Comparison of ENCODE assay signal across 8 cellular contexts in the genomic region with DNA sequence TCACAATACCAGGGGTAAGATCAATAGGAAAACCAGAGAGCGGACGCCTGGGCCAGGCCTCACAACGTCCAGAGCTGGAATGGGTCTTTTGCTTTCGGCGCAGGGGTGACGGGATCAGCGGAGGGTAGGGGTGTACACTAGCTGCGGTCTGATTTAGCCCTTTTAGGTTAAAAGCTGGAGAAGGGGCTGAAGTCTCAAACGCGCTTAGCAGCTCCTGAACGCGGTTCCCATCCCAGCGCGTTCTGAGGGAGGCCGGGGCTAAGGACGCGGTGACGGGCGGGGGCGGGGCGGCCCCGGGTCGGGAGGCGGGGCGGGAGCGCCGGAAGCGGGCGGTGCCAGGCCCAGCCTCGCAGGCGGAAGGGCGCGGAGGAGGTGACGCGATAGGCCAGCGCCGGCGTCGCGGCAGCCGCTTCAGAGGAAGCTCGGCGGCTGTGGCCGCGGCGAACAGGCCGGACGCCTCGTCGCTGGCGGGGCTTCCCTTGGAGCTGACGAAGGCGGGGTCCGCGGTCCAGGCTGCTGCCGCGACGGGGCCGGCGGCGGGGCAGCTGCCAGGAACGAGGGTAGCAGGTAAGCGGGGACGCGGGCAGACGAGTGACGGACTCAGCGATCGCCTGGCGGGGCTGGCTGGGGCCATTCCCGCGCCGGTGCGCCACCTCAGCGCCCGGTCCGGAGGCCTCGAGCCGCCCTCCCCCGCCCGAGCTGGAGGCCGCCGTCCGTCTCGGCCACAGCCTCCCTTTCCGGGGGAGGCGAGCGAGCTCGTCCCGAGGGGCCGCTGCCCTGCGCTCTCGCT. TPM values are rescaled to one million over a fixed set of nuclear protein-coding genes. Genes with fewer than 3 reads are reported as not detected.
DNase-seq lines count a peak whose midpoint lies in the region; ATAC-seq and TF ChIP-seq lines count a peak whose summit lies in the region.

A gene with protein sequence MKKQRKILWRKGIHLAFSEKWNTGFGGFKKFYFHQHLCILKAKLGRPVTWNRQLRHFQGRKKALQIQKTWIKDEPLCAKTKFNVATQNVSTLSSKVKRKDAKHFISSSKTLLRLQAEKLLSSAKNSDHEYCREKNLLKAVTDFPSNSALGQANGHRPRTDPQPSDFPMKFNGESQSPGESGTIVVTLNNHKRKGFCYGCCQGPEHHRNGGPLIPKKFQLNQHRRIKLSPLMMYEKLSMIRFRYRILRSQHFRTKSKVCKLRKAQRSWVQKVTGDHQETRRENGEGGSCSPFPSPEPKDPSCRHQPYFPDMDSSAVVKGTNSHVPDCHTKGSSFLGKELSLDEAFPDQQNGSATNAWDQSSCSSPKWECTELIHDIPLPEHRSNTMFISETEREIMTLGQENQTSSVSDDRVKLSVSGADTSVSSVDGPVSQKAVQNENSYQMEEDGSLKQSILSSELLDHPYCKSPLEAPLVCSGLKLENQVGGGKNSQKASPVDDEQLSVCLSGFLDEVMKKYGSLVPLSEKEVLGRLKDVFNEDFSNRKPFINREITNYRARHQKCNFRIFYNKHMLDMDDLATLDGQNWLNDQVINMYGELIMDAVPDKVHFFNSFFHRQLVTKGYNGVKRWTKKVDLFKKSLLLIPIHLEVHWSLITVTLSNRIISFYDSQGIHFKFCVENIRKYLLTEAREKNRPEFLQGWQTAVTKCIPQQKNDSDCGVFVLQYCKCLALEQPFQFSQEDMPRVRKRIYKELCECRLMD (plus strand): TSS at position 414 of the 790 bp plus-strand sequence. CDS start 17,262 bp downstream, outside the sequence.

- H3K36me3 ChIP-seq in iPS-18a (ENCODE audit: control insufficient read depth, low read depth, low read length): no peaks in the 10 kb centered on the region
- H3K36me3 ChIP-seq in skeletal muscle satellite cell (ENCODE audit: insufficient read depth, low read length): peaks cover 4% of the 10 kb centered on the region

- H3K4me3 ChIP-seq in AG04450 (ENCODE audit: low read depth, low read length) (peak within 1 kb of the TSS; percentile 88), iPS-18a (ENCODE audit: low read length) (peak within 1 kb of the TSS; percentile 73), skeletal muscle satellite cell (ENCODE audit: low read length) (peak within 1 kb of the TSS; percentile 97)

- CTCF ChIA-PET in AG04450 (lab: Charles Lee): interaction anchor here (0.6 to 1.2 kb wide), 2 partner anchors 103 to 104 kb away, joined by 3 to 6 read pairs; no protein-coding TSS in a partner anchor

- peak within 1 kb of the TSS; percentile 100 for H3K4me2 ChIP-seq in skeletal muscle satellite cell (ENCODE audit: low read length)

- peak within 1 kb of the TSS; percentile 61 for H3K9ac ChIP-seq in iPS-18a (ENCODE audit: low read length)
- H3K9ac ChIP-seq in skeletal muscle satellite cell (ENCODE audit: low read depth, low read length): peak within 1 kb of the TSS; percentile 90

- peak; percentile 92 for ATAC-seq in GM18909 (IDR thresholded peaks at IDR 0.05; ENCODE audit: poor library complexity, unreplicated experiment)
- peak; percentile 92 for ATAC-seq in HG03159 (IDR thresholded peaks at IDR 0.05; ENCODE audit: unreplicated experiment)

- peak within 1 kb of the TSS; percentile 82 for H3K27ac ChIP-seq in AG04450 (ENCODE audit: low read depth, low read length)
- H3K27ac ChIP-seq in VCaP: peak within 1 kb of the TSS; percentile 86
- H3K27ac ChIP-seq in iPS-18a (ENCODE audit: low read length): peak within 1 kb of the TSS; percentile 16

- H3K27me3 ChIP-seq in AG04450 (ENCODE audit: control insufficient read depth, insufficient read depth, low read length) (no peaks in the 10 kb centered on the region), iPS-18a (ENCODE audit: control insufficient read depth, insufficient read depth, low read length) (no peaks in the 10 kb centered on the region), skeletal muscle satellite cell (ENCODE audit: control insufficient read depth, insufficient read depth, low read length) (no peaks in the 10 kb centered on the region)

- in situ Hi-C loops in T47D (cut with HindIII; ENCODE audit: low pct_unique_long_range_greater_than_20kb, low sequenced_read_pairs): no loop called here

- peaks cover 8% of the 10 kb centered on the region for H3K9me3 ChIP-seq in AG04450 (ENCODE audit: control insufficient read depth, insufficient read depth, low read length)
- no peaks in the 10 kb centered on the region for H3K9me3 ChIP-seq in iPS-18a (ENCODE audit: control insufficient read depth, low read depth, low read length)
- no peaks in the 10 kb centered on the region for H3K9me3 ChIP-seq in skeletal muscle satellite cell (replicated peaks; ENCODE audit: low read length)

- H3K4me1 ChIP-seq in iPS-18a (ENCODE audit: control insufficient read depth, low read depth, low read length): no peaks in the 10 kb centered on the region
- peaks cover 11% of the 10 kb centered on the region for H3K4me1 ChIP-seq in skeletal muscle satellite cell (ENCODE audit: control insufficient read depth, insufficient read depth, low read length)

- TF ChIP-seq CTCF in AG04450 (IDR thresholded peaks at IDR 0.05; ENCODE audit: low read depth, low read length): no peak
- TF ChIP-seq CTCF in VCaP (conservative IDR thresholded peaks at IDR 0.05): no peak

- DNase-seq in AG04450 (ENCODE audit: low read depth, low spot score) (peak; percentile 45), NCI-H2196 treated with DMSO at 0.1 percent for 48 hours (lab: John Stamatoyannopoulos, UW; ENCODE audit: unreplicated experiment) (peak; percentile 97), T47D (ENCODE audit: low read depth in 1 of 2, low spot score in 1 of 2) (peak; percentile 94 to 98)

- POLR2A ChIA-PET in AG04450 (lab: Yijun Ruan, JAX): interaction anchor here (0.6 to 1.6 kb wide), 8 partner anchors 11 to 465 kb away, joined by 3 to 11 read pairs (median 6); a partner anchor contains a TSS

RNA-seq across cellular contexts. Expression of the gene that starts here (rescaled TPM):
- 18.0 and 18.3 TPM in 2 replicates for polyA plus RNA-seq in AG04450 (2011; rRNA removed)
- 78.9 and 92.6 TPM in 2 replicates for polyA minus RNA-seq in AG04450 (2011; rRNA and poly(A)+ RNA removed)
- total RNA-seq in skeletal muscle satellite cell (2012; rRNA removed): 30.6 and 33.7 TPM in 2 replicates

Comparison
In these comparisons a context has a peak if more than half of its experiments do, and no peak if none do; other contexts are left out.
1. Peak in every context shown above with its lines: DNase-seq, ATAC-seq, H3K4me3 ChIP-seq and H3K27ac ChIP-seq.
2. DNase-seq: peak in every context shown above with its lines; median percentile 97 in NCI-H2196 treated with DMSO at 0.1 percent for 48 hours; 96 in T47D; 45 in AG04450.
3. H3K27ac ChIP-seq: peak in every context shown above with its lines; median percentile 86 in VCaP; 82 in AG04450; 16 in iPS-18a.